Comparison of ENCODE assay signal across 17 cellular contexts in genomic region chr3:119669906-119670570, GRCh38. TPM values are rescaled to one million over a fixed set of nuclear protein-coding genes. Genes with fewer than 3 reads are reported as not detected.
DNase-seq lines count a peak whose midpoint lies in the region; ATAC-seq, FAIRE-seq and TF ChIP-seq lines count a peak whose summit lies in the region.
"Had no signal": no experiment of that assay in that cellular context is flagged by ENCODE, and none has a peak within 500 bp of the region (broad histone marks: within the 10 kb centered on the region; RNA-seq: fewer than 3 reads in every experiment).

No MANE protein-coding gene starts in this region.

- H3K27me3 ChIP-seq in heart right ventricle (no peaks in the 10 kb centered on the region), gastroesophageal sphincter (no peaks in the 10 kb centered on the region), thyroid gland (no peaks in the 10 kb centered on the region), pancreas (no peaks in the 10 kb centered on the region)

- no peak for DNase-seq in heart right ventricle
- DNase-seq in Right ventricle myocardium superior, result no peak
- DNase-seq in activated B cell treated with CpG ODN at 0.5 μM for 24 hours, result no peak
- DNase-seq in thyroid gland, result no peak
- DNase-seq in pancreas, result no peak
- no peak for DNase-seq in NCI-H82 (lab: John Stamatoyannopoulos, UW)
- DNase-seq in dedifferentiated amniotic fluid mesenchymal stem cell (ENCODE audit: extremely low spot score), result no peak
- DNase-seq: caudate nucleus, head of caudate nucleus, Karpas-422, kidney glomerular epithelial cell, NCI-H1436 treated with DMSO at 0.1 percent for 48 hours, NCI-H345, posterior cingulate gyrus had no signal

- no peak overlapping the region for H3K4me3 ChIP-seq in heart right ventricle
- no peak overlapping the region for H3K4me3 ChIP-seq in gastroesophageal sphincter
- H3K4me3 ChIP-seq in thyroid gland (replicated peaks in 1 of 3), result no peak overlapping the region
- H3K4me3 ChIP-seq in pancreas, result no peak overlapping the region

- H3K27me3 Mint-ChIP-seq in activated B cell treated with CpG ODN at 0.5 μM for 24 hours, result no peaks in the 10 kb centered on the region

- TF ChIP-seq CTCF in heart right ventricle (IDR thresholded peaks at IDR 0.05), result no peak
- no peak for TF ChIP-seq CTCF in activated B cell treated with CpG ODN at 0.5 μM for 24 hours (IDR thresholded peaks at IDR 0.05)
- no peak for TF ChIP-seq CTCF in gastroesophageal sphincter (IDR thresholded peaks at IDR 0.05)
- no peak for TF ChIP-seq CTCF in thyroid gland (IDR thresholded peaks at IDR 0.05)
- TF ChIP-seq CTCF in pancreas (IDR thresholded peaks at IDR 0.05), result no peak

- peaks cover 36% of the 10 kb centered on the region for H3K4me1 Mint-ChIP-seq in activated B cell treated with CpG ODN at 0.5 μM for 24 hours

- no peak for TF ChIP-seq POLR2A in gastroesophageal sphincter (IDR thresholded peaks at IDR 0.05)
- no peak for TF ChIP-seq POLR2A in thyroid gland (IDR thresholded peaks at IDR 0.05)

- peak overlapping the region; percentile 46 for H3K27ac Mint-ChIP-seq in activated B cell treated with CpG ODN at 0.5 μM for 24 hours

- peaks cover 78% of the 10 kb centered on the region for H3K36me3 Mint-ChIP-seq in activated B cell treated with CpG ODN at 0.5 μM for 24 hours (ENCODE audit: low read depth)

- intact Hi-C loops in heart right ventricle (cut with DNase I) (loop anchor here in 7 of 10 donors (5.0 to 10.0 kb wide), 7 partner anchors 33 to 395 kb away; partner anchors contain the start of genes PLA1A (in 2 of the 7) and TIMMDC1 (in 1 of the 7)), Right ventricle myocardium superior (cut with DNase I) (no loop called here), activated B cell treated with CpG ODN at 0.5 μM for 24 hours (cut with micrococcal nuclease) (no loop called here), thyroid gland (cut with DNase I) (loop anchor here (10.0 kb wide), 1 partner anchor 175 kb away; the partner anchor contains the start of gene TIMMDC1), pancreas (cut with DNase I) (no loop called here)

- H3K9me3 Mint-ChIP-seq in activated B cell treated with CpG ODN at 0.5 μM for 24 hours, result no peaks in the 10 kb centered on the region
- H3K9me3 Mint-ChIP-seq: activated naive CD4-positive, alpha-beta T cell treated with anti-CD3 and anti-CD28 coated beads, Interleukin-2, amount 50 U/mL, for 72 hours had no signal

- peak overlapping the region in 9 of 10 donors; percentile 33 to 98 (median 58) for H3K27ac ChIP-seq in heart right ventricle
- H3K27ac ChIP-seq in gastroesophageal sphincter, result peak overlapping the region; percentile 34 to 54 (median 40)
- peak overlapping the region; percentile 12 to 64 (median 50) for H3K27ac ChIP-seq in thyroid gland
- H3K27ac ChIP-seq in pancreas, result no peak overlapping the region
- H3K27ac ChIP-seq: VCaP had no signal

- CTCF ChIA-PET in activated B cell treated with CpG ODN at 0.5 μM for 24 hours (lab: Charles Lee), result no interaction called here

- no peak for TF ChIP-seq EP300 in gastroesophageal sphincter (IDR thresholded peaks at IDR 0.05)

- H3K4me1 ChIP-seq in heart right ventricle, result peaks cover 3 to 57% (median 35%) of the 10 kb centered on the region in 9 donors
- H3K4me1 ChIP-seq in gastroesophageal sphincter, result peaks cover 0 to 17% (median 0%) of the 10 kb centered on the region in 3 donors
- peaks cover 5 to 7% of the 10 kb centered on the region in 2 donors for H3K4me1 ChIP-seq in thyroid gland
- H3K4me1 ChIP-seq in pancreas, result no peaks in the 10 kb centered on the region

- H3K4me3 Mint-ChIP-seq in activated B cell treated with CpG ODN at 0.5 μM for 24 hours, result no peak overlapping the region

- ATAC-seq in heart right ventricle (peak in 1 of 8 donors; percentile 8), Right ventricle myocardium superior (ENCODE audit: poor library complexity) (no peak), activated B cell treated with CpG ODN at 0.5 μM for 24 hours (ENCODE audit: low read depth) (no peak), gastroesophageal sphincter (no peak), pancreas (no peak)
- ATAC-seq: activated naive CD4-positive, alpha-beta T cell treated with anti-CD3 and anti-CD28 coated beads, Interleukin-2, amount 50 U/mL, for 72 hours had no signal

- H3K36me3 ChIP-seq in heart right ventricle (peaks cover 0 to 85% (median 17%) of the 10 kb centered on the region in 9 donors), gastroesophageal sphincter (peaks cover 3 to 69% of the 10 kb centered on the region in 2 donors), thyroid gland (peaks cover 12 to 36% of the 10 kb centered on the region in 2 donors), pancreas (peaks cover 0 to 16% (median 0%) of the 10 kb centered on the region in 3 donors)

- H3K9me3 ChIP-seq in heart right ventricle (no peaks in the 10 kb centered on the region), gastroesophageal sphincter (no peaks in the 10 kb centered on the region), thyroid gland (no peaks in the 10 kb centered on the region), pancreas (no peaks in the 10 kb centered on the region)

- no peak for FAIRE-seq in pancreas (lab: Jason Lieb, UNC)

- POLR2A ChIA-PET in activated B cell treated with CpG ODN at 0.5 μM for 24 hours (lab: Charles Lee), result no interaction called here

- 87 to 88% methylated on average over 5 of the region's 5 CpGs for whole genome bisulfite sequencing in heart right ventricle, 2 donors
- WGBS in gastroesophageal sphincter (ENCODE audit: low coverage in 1 of 2), 2 donors, result 84 to 85% methylated on average over 5 of the region's 5 CpGs
- WGBS in thyroid gland, 2 donors, result 92 to 95% methylated on average over 5 of the region's 5 CpGs
- 93 to 94% methylated on average over 5 of the region's 5 CpGs for WGBS in pancreas, 2 donors

RNA-seq across cellular contexts. Expression of gene COX17, which starts 7.2 kb away (rescaled TPM):
- 100 to 1,000 TPM in 6 of 10 donors, 10 to 100 TPM in 4; 76.2 to 175 (median 107) TPM for total RNA-seq in heart right ventricle
- 100 to 1,000 TPM; 228 to 733 TPM for polyA plus RNA-seq in heart right ventricle
- 168 TPM for total RNA-seq in Right ventricle myocardium superior
- 58.8 and 58.9 TPM in 2 replicates for total RNA-seq in activated B cell treated with CpG ODN at 0.5 μM for 24 hours
- total RNA-seq in gastroesophageal sphincter, result 10 to 100 TPM; 31.9 to 84.8 (median 62.7) TPM
- 10 to 100 TPM; 12.8 to 73.0 (median 46.0) TPM for total RNA-seq in thyroid gland
- 10 to 100 TPM; 13.6 to 24.6 (median 18.6) TPM for total RNA-seq in pancreas
- polyA plus RNA-seq in pancreas, result 100 to 1,000 TPM; 118 to 124 TPM

RNA-seq across cellular contexts. Expression of gene POPDC2, which starts 9.6 kb away (rescaled TPM):
- total RNA-seq in heart right ventricle (100 to 1,000 TPM; 598 to 928 (median 732) TPM), Right ventricle myocardium superior (538 TPM), activated B cell treated with CpG ODN at 0.5 μM for 24 hours (5.5 and 6.7 TPM in 2 replicates), gastroesophageal sphincter (10 to 100 TPM; 19.7 to 98.2 (median 67.6) TPM), thyroid gland (1 to 10 TPM; 1.9 to 5.4 (median 4.6) TPM), pancreas (1 to 10 TPM in 3 of 6 donors, under 1 TPM in 3; 0.52 to 3.3 (median 1.0) TPM)
- polyA plus RNA-seq in heart right ventricle (100 to 1,000 TPM; 351 to 805 TPM), pancreas (1 to 10 TPM; 4.0 to 6.7 TPM)

RNA-seq across cellular contexts. Expression of gene CFAP91, which starts 32.8 kb away (rescaled TPM):
- total RNA-seq in heart right ventricle (under 1 TPM; 0.19 to 0.92 (median 0.49) TPM), Right ventricle myocardium superior (0.75 TPM), activated B cell treated with CpG ODN at 0.5 μM for 24 hours (8.5 and 12.9 TPM in 2 replicates), gastroesophageal sphincter (1 to 10 TPM; 2.6 to 7.8 (median 4.1) TPM), thyroid gland (10 to 100 TPM in 3 of 4 donors, 1 to 10 TPM in 1; 9.4 to 28.0 (median 22.8) TPM), pancreas (10 to 100 TPM in 4 of 6 donors, 1 to 10 TPM in 2; 8.6 to 20.9 (median 13.3) TPM)
- polyA plus RNA-seq in heart right ventricle (1 to 10 TPM in 1 of 2 donors, under 1 TPM in 1; 0.25 to 1.6 TPM), pancreas (10 to 100 TPM in 1 of 2 donors, 1 to 10 TPM in 1; 9.2 to 14.9 TPM)

Comparison
In these comparisons a context has a peak if more than half of its experiments do, and no peak if none do; other contexts are left out.
1. intact Hi-C loops: an anchor here in heart right ventricle (5.0 to 10.0 kb wide) and thyroid gland (10.0 kb wide); none called in Right ventricle myocardium superior, activated B cell treated with CpG ODN at 0.5 μM for 24 hours and pancreas.
2. H3K27ac ChIP-seq: peak in heart right ventricle (9 of 10), gastroesophageal sphincter (4 of 4) and thyroid gland (3 of 3); none in pancreas (0 of 4).